In genomic region chr20:38748097-38748862, GRCh38 we compare ENCODE assay signal across 8 cellular contexts. TPM values are rescaled to one million over a fixed set of nuclear protein-coding genes. Genes with fewer than 3 reads are reported as not detected.
DNase-seq lines count a peak whose midpoint lies in the region; ATAC-seq and TF ChIP-seq lines count a peak whose summit lies in the region.

ACTR5 (plus strand) TSS chr20:38748460; CDS start chr20:38748479, 19 bp downstream.

- peak within 1 kb of the TSS; percentile 99 for H3K27ac Mint-ChIP-seq in type B pancreatic cell

- H3K4me3 ChIP-seq in adrenal gland = peak within 1 kb of the TSS; percentile 21 to 96 (median 68)
- H3K4me3 ChIP-seq in heart left ventricle = peak within 1 kb of the TSS; percentile 58 to 99 (median 82)

- no peaks in the 10 kb centered on the region for H3K9me3 Mint-ChIP-seq in type B pancreatic cell

- whole genome bisulfite sequencing in adrenal gland, 4 donors = 0 to 1% (median 0%) methylated on average over 14 to 84 of the region's 84 CpGs
- WGBS in heart left ventricle, 4 donors = 0 to 1% (median 0%) methylated on average over 25 to 84 of the region's 84 CpGs

- H3K9me3 ChIP-seq in adrenal gland (replicated peaks in 1 of 3) = no peaks in the 10 kb centered on the region
- H3K9me3 ChIP-seq in heart left ventricle = no peaks in the 10 kb centered on the region

- peak; percentile 82 for ATAC-seq in HG02884 (IDR thresholded peaks at IDR 0.05; ENCODE audit: unreplicated experiment)
- peak; percentile 97 to 100 (median 98) for ATAC-seq in heart left ventricle

- DNase-seq in NCI-H146 (lab: John Stamatoyannopoulos, UW) (peak; percentile 94), T follicular helper cell (ENCODE audit: low read depth) (peak; percentile 96), adrenal gland (peak; percentile 91 to 97 (median 94)), heart left ventricle (peak; percentile 93 to 98 (median 94)), posterior cingulate gyrus (peak; percentile 80 to 98 (median 91)), type B pancreatic cell (ENCODE audit: extremely low spot score, unreplicated experiment) (peak; percentile 97)

- H3K4me3 Mint-ChIP-seq in type B pancreatic cell = peak within 1 kb of the TSS; percentile 99

- H3K36me3 Mint-ChIP-seq in type B pancreatic cell = peaks cover 5% of the 10 kb centered on the region

- TF ChIP-seq POLR2A in GM15510 (IDR thresholded peaks at IDR 0.05; ENCODE audit: borderline replicate concordance, extremely low read depth, insufficient read length) = peak; percentile 83
- TF ChIP-seq POLR2A in adrenal gland (IDR thresholded peaks at IDR 0.05) = peak in 1 of 2 donors; percentile 51
- peak in 1 of 2 donors; percentile 60 for TF ChIP-seq POLR2A in heart left ventricle (IDR thresholded peaks at IDR 0.05)

- H3K27ac ChIP-seq in adrenal gland (peak within 1 kb of the TSS; percentile 18 to 96 (median 80)), heart left ventricle (peak within 1 kb of the TSS; percentile 14 to 93 (median 82))

- intact Hi-C loops in adrenal gland (cut with DNase I) = no loop called here
- intact Hi-C loops in heart left ventricle (cut with DNase I) = no loop called here
- intact Hi-C loops in posterior cingulate gyrus (cut with DNase I) = no loop called here

- peaks cover 10 to 13% of the 10 kb centered on the region in 2 donors for H3K4me1 ChIP-seq in adrenal gland (replicated peaks in 1 of 2)
- peaks cover 4 to 17% (median 13%) of the 10 kb centered on the region in 12 donors for H3K4me1 ChIP-seq in heart left ventricle

- peaks cover 13% of the 10 kb centered on the region for H3K4me1 Mint-ChIP-seq in type B pancreatic cell (ENCODE audit: unreplicated experiment)

- H3K27me3 Mint-ChIP-seq in type B pancreatic cell = peaks cover 16% of the 10 kb centered on the region

- TF ChIP-seq CTCF in adrenal gland (IDR thresholded peaks at IDR 0.05) = no peak
- no peak for TF ChIP-seq CTCF in heart left ventricle (IDR thresholded peaks at IDR 0.05)
- TF ChIP-seq CTCF in type B pancreatic cell (conservative IDR thresholded peaks at IDR 0.05) = no peak

- peaks cover 0 to 4% of the 10 kb centered on the region in 2 donors for H3K36me3 ChIP-seq in adrenal gland (replicated peaks in 1 of 2)
- H3K36me3 ChIP-seq in heart left ventricle = peaks cover 0 to 32% (median 13%) of the 10 kb centered on the region in 9 donors

- H3K27me3 ChIP-seq in adrenal gland (no peaks in the 10 kb centered on the region), heart left ventricle (peaks cover 0 to 8% (median 0%) of the 10 kb centered on the region in 9 donors)

RNA-seq across cellular contexts. Expression of gene ACTR5, which starts in this region (rescaled TPM):
- 1 to 10 TPM; 5.5 to 8.9 (median 6.7) TPM for total RNA-seq in adrenal gland
- polyA plus RNA-seq in adrenal gland = 10 to 100 TPM in 1 of 3 donors, 1 to 10 TPM in 2; 5.6 to 10.5 (median 8.4) TPM
- total RNA-seq in heart left ventricle = 1 to 10 TPM; 2.3 to 4.1 (median 3.5) TPM
- 1 to 10 TPM; 2.4 to 6.4 TPM for polyA plus RNA-seq in heart left ventricle
- 5.7 and 9.1 TPM in 2 replicates for total RNA-seq in type B pancreatic cell (ENCODE audit: low replicate concordance)

Comparison
In these comparisons a context has a peak if more than half of its experiments do, and no peak if none do; other contexts are left out.
1. Peak in every context shown above with its lines: DNase-seq, ATAC-seq, H3K4me3 ChIP-seq and H3K27ac ChIP-seq.